In genomic region chr17:2157081-2157480, GRCh38 we compare ENCODE assay signal across 11 cellular contexts.
DNase-seq lines count a peak whose midpoint lies in the region; ATAC-seq, FAIRE-seq and TF ChIP-seq lines count a peak whose summit lies in the region.
"Had no signal": no experiment of that assay in that cellular context is flagged by ENCODE, and none has a peak within 500 bp of the region (broad histone marks: within the 10 kb centered on the region; RNA-seq: fewer than 3 reads in every experiment).

No MANE protein-coding gene starts in this region.

- intact Hi-C loops in right lobe of liver (cut with DNase I) (no loop called here), HepG2 (cut with micrococcal nuclease; ENCODE audit: unreplicated experiment) (loop anchor here (5.0 kb wide), 1 partner anchor 60 kb away; no protein-coding TSS in a partner anchor)

- H3K36me3 ChIP-seq in right lobe of liver (peaks cover 0 to 4% (median 0%) of the 10 kb centered on the region in 4 donors), HepG2 (replicated peaks in 1 of 2; ENCODE audit: control insufficient read depth in 1 of 2, insufficient read depth in 2 of 2, low read length in 2 of 2) (peaks cover 4 to 15% of the 10 kb centered on the region in 2 experiments; a peak in 4 of 5 replicates), brain microvascular endothelial cell (replicated peaks) (no peaks in the 10 kb centered on the region), lung (ENCODE audit: control insufficient read depth in 2 of 2, insufficient read depth in 2 of 2, low read length in 2 of 2) (peaks cover 0 to 4% of the 10 kb centered on the region in 2 donors), HAP-1 (replicated peaks) (no peaks in the 10 kb centered on the region)

- H3K4me2 ChIP-seq in HepG2 (ENCODE audit: low read depth, low read length), result no peak overlapping the region

- ATAC-seq in right lobe of liver (peak; percentile 28 to 64 (median 32)), HepG2 (no peak), lung (ENCODE audit: insufficient read depth, low FRiP score) (peak; percentile 45)

- no peak overlapping the region for H2AFZ ChIP-seq in HepG2 (ENCODE audit: low read length)

- POLR2A ChIA-PET in HepG2 (lab: Yijun Ruan, JAX), result no interaction called here

- BruUV-seq in HepG2 (replicated peaks; lab: Mats Ljungman, UMichigan), result no TSS peak

- TF ChIP-seq RAD21 in HepG2 (CRISPR knock-in tag; IDR thresholded peaks at IDR 0.05), result no peak

- TF ChIP-seq CTCF in right lobe of liver (IDR thresholded peaks at IDR 0.05) (no peak), HepG2 (CRISPR knock-in tag; IDR thresholded peaks at IDR 0.05) (no peak), brain microvascular endothelial cell (IDR thresholded peaks at IDR 0.05; ENCODE audit: low read depth, low read length, missing control alignments) (no peak), lung (IDR thresholded peaks at IDR 0.05; ENCODE audit: control extremely low read depth, extremely low read depth) (no peak)

- CTCF ChIA-PET in HepG2 (lab: Yijun Ruan, JAX; ENCODE audit: low intra/inter-chr PET ratio, low total read pairs), result no interaction called here

- FAIRE-seq in HepG2 (lab: Jason Lieb, UNC), result no peak
- FAIRE-seq: colon had no signal

- TF ChIP-seq POLR2A in right lobe of liver (IDR thresholded peaks at IDR 0.05), result no peak
- no peak for TF ChIP-seq POLR2A in HepG2 (IDR thresholded peaks at IDR 0.05; ENCODE audit: insufficient read depth in 1 of 2, low read depth in 2 of 2, low read length in 2 of 2)

- 48% methylated on average over 4 of the region's 4 CpGs for WGBS in right lobe of liver (ENCODE audit: insufficient coverage, low coverage, low lambda C conversion rate, missing lambda C conversion rate)
- 85% methylated on average over 4 of the region's 4 CpGs for WGBS in HepG2 (ENCODE audit: low lambda C conversion rate)
- WGBS in lung, 2 donors, result 30 to 49% methylated on average over 4 of the region's 4 CpGs

- H3K4me3 ChIP-seq in right lobe of liver (no peak overlapping the region), HepG2 (replicated peaks in 1 of 3; ENCODE audit: insufficient read depth in 1 of 3, low read depth in 2 of 3, low read length in 3 of 3) (no peak overlapping the region), brain microvascular endothelial cell (ENCODE audit: low read depth, low read length) (no peak overlapping the region), lung (no peak overlapping the region), HAP-1 (no peak overlapping the region)

- no peak overlapping the region for H3K9ac ChIP-seq in HepG2 (ENCODE audit: insufficient read depth, low read depth, low read length)

- H3K27me3 ChIP-seq in right lobe of liver (no peaks in the 10 kb centered on the region), HepG2 (ENCODE audit: control insufficient read depth in 1 of 2, insufficient read depth in 2 of 2, low read length in 2 of 2) (no peaks in the 10 kb centered on the region), brain microvascular endothelial cell (replicated peaks) (no peaks in the 10 kb centered on the region), lung (ENCODE audit: control insufficient read depth, insufficient read depth) (no peaks in the 10 kb centered on the region), HAP-1 (ENCODE audit: low read depth) (no peaks in the 10 kb centered on the region)

- no peaks in the 10 kb centered on the region for H4K20me1 ChIP-seq in HepG2 (ENCODE audit: insufficient read depth, low read length)

- in situ Hi-C loops in HepG2 (cut with HindIII; ENCODE audit: extremely low pct_ligation_motif_present, low pct_unique_long_range_greater_than_20kb), result no loop called here
- in situ Hi-C loops in brain microvascular endothelial cell (cut with HindIII; ENCODE audit: low pct_ligation_motif_present, low sequenced_read_pairs), result no loop called here
- in situ Hi-C loops in HAP-1 (cut with MboI; ENCODE audit: low sequenced_read_pairs), result no loop called here

- H3K4me1 ChIP-seq in right lobe of liver (peaks cover 0 to 17% (median 3%) of the 10 kb centered on the region in 4 donors), HepG2 (ENCODE audit: insufficient read depth, low read length) (peaks cover 18% of the 10 kb centered on the region), lung (ENCODE audit: control insufficient read depth in 2 of 2, insufficient read depth in 2 of 2, low read length in 2 of 2) (peaks cover 0 to 3% of the 10 kb centered on the region in 2 donors), HAP-1 (peaks cover 2% of the 10 kb centered on the region)

- no peak for DNase-seq in right lobe of liver
- no peak for DNase-seq in HepG2 (ENCODE audit: low spot score)
- peak; percentile 71 for DNase-seq in brain microvascular endothelial cell
- DNase-seq in lung (ENCODE audit: low spot score), result no peak
- DNase-seq in putamen (ENCODE audit: low spot score), result no peak
- no peak for DNase-seq in HAP-1 (ENCODE audit: low spot score in 2 of 2)
- no peak for DNase-seq in NCI-H526 (lab: John Stamatoyannopoulos, UW)
- DNase-seq in NCI-H69 (lab: John Stamatoyannopoulos, UW), result no peak
- DNase-seq: activated CD4-positive, alpha-beta T cell treated with anti-CD3 and anti-CD28 coated beads for 48 hours; NCI-H774 had no signal

- no peaks in the 10 kb centered on the region for H3K9me3 ChIP-seq in right lobe of liver
- H3K9me3 ChIP-seq in HepG2 (ENCODE audit: low read length), result no peaks in the 10 kb centered on the region
- no peaks in the 10 kb centered on the region for H3K9me3 ChIP-seq in lung (ENCODE audit: control insufficient read depth in 2 of 2, insufficient read depth in 1 of 2, low read length in 1 of 2)
- no peaks in the 10 kb centered on the region for H3K9me3 ChIP-seq in HAP-1

- H3K79me2 ChIP-seq in HepG2 (ENCODE audit: insufficient read depth, low read length), result no peaks in the 10 kb centered on the region

- TF ChIP-seq EP300 in HepG2 (IDR thresholded peaks at IDR 0.05; ENCODE audit: low read depth in 2 of 2, low read length in 2 of 2) (no peak), HepG2 (CRISPR knock-in tag; IDR thresholded peaks at IDR 0.05; ENCODE audit: borderline replicate concordance) (no peak)

- H3K27ac ChIP-seq in right lobe of liver (no peak overlapping the region), HepG2 (ENCODE audit: extremely low read length, insufficient read depth, low read length) (no peak overlapping the region), brain microvascular endothelial cell (peak overlapping the region; percentile 82), lung (ENCODE audit: low read depth in 1 of 2, low read length in 1 of 2) (peak overlapping the region in 1 of 2 donors; percentile 76)

TF ChIP-seq in HepG2, 621 proteins besides CTCF, POLR2A, EP300 and RAD21:
- TF ChIP-seq, protein P1, sequence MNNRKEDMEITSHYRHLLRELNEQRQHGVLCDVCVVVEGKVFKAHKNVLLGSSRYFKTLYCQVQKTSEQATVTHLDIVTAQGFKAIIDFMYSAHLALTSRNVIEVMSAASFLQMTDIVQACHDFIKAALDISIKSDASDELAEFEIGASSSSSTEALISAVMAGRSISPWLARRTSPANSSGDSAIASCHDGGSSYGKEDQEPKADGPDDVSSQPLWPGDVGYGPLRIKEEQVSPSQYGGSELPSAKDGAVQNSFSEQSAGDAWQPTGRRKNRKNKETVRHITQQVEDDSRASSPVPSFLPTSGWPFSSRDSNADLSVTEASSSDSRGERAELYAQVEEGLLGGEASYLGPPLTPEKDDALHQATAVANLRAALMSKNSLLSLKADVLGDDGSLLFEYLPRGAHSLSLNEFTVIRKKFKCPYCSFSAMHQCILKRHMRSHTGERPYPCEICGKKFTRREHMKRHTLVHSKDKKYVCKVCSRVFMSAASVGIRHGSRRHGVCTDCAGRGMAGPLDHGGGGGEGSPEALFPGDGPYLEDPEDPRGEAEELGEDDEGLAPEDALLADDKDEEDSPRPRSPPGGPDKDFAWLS (CRISPR knock-in tag; IDR thresholded peaks at IDR 0.05; ENCODE audit: borderline replicate concordance), result no peak
- no peak for TF ChIP-seq NFYC (CRISPR knock-in tag; IDR thresholded peaks at IDR 0.05)
- TF ChIP-seq MYC (CRISPR knock-in tag; IDR thresholded peaks at IDR 0.05; ENCODE audit: borderline replicate concordance), result no peak
- TF ChIP-seq SP2 (CRISPR knock-in tag; IDR thresholded peaks at IDR 0.05), result no peak
- no peak for TF ChIP-seq AKNA (CRISPR knock-in tag; IDR thresholded peaks at IDR 0.05; ENCODE audit: borderline replicate concordance)
